Comparison of ENCODE assay signal across 30 cellular contexts in genomic region chr16:59108374-59108773, GRCh38.
"Had no signal": no experiment of that assay in that cellular context is flagged by ENCODE, and none has a peak within 500 bp of the region (broad histone marks: within the 10 kb centered on the region; RNA-seq: fewer than 3 reads in every experiment).

No MANE protein-coding gene starts in this region.

- H3K27ac ChIP-seq: ascending aorta, body of pancreas had no signal

- H3K4me3 Mint-ChIP-seq: activated CD4-positive, alpha-beta memory T cell treated with anti-CD3 and anti-CD28 coated beads for 36 hours; activated CD4-positive, alpha-beta T cell treated with anti-CD3 and anti-CD28 coated beads, Interleukin-2, amount 10 ng/mL, durations not matched to agents 7 days and 5 days; activated naive CD8-positive, alpha-beta T cell treated with anti-CD3 and anti-CD28 coated beads, Interleukin-2, amount 50 U/mL, for 24 hours; activated T-cell treated with anti-CD3 and anti-CD28 coated beads, Interleukin-2, amount 50 U/mL, for 4 hours; T-cell had no signal

- H3K9me3 Mint-ChIP-seq: activated CD4-positive, alpha-beta memory T cell treated with anti-CD3 and anti-CD28 coated beads for 36 hours; activated CD4-positive, alpha-beta T cell treated with anti-CD3 and anti-CD28 coated beads, Interleukin-2, amount 10 ng/mL, durations not matched to agents 7 days and 5 days; activated naive CD4-positive, alpha-beta T cell treated with anti-CD3 and anti-CD28 coated beads, Interleukin-2, amount 50 U/mL, for 72 hours; activated naive CD8-positive, alpha-beta T cell treated with anti-CD3 and anti-CD28 coated beads, Interleukin-2, amount 50 U/mL, for 24 hours had no signal

- H3K9me3 ChIP-seq: ascending aorta, body of pancreas had no signal

- H3K4me1 ChIP-seq: ascending aorta, body of pancreas had no signal

- DNase-seq: activated CD4-positive, alpha-beta memory T cell treated with anti-CD3 and anti-CD28 coated beads for 36 hours; activated CD4-positive, alpha-beta T cell treated with anti-CD3 and anti-CD28 coated beads, Interleukin-2, amount 10 ng/mL, durations not matched to agents 7 days and 5 days; activated CD4-positive, CD25-positive, alpha-beta regulatory T cell; activated CD8-positive, alpha-beta memory T cell treated with anti-CD3 and anti-CD28 coated beads for 24 hours; activated effector memory CD4-positive, alpha-beta T cell treated with anti-CD3 and anti-CD28 coated beads, Interleukin-2, amount 50 U/mL, for 16 hours; activated naive CD4-positive, alpha-beta T cell treated with Interleukin-2 at 50 U/mL for 16 hours; activated naive CD8-positive, alpha-beta T cell treated with anti-CD3 and anti-CD28 coated beads, Interleukin-2, amount 50 U/mL, for 24 hours; activated T-cell treated with anti-CD3 and anti-CD28 coated beads, Interleukin-2, amount 50 U/mL, for 4 hours; amniotic stem cell; body of pancreas; central memory CD4-positive, alpha-beta T cell; Kasumi-1; MV-4-11; NCI-H1092 treated with DMSO at 0.1 percent for 48 hours; NCI-H1436; NCI-H1694 treated with DMSO at 0.1 percent for 48 hours; NCI-H2029 treated with DMSO at 0.1 percent for 48 hours; NCI-H345; NCI-H510A treated with DMSO at 0.1 percent for 48 hours; NCI-H69; PC-3; SHP77 treated with DMSO at 0.1 percent for 48 hours; T-cell; T-helper 2 cell; T1000 had no signal

- H3K27me3 Mint-ChIP-seq: activated CD4-positive, alpha-beta memory T cell treated with anti-CD3 and anti-CD28 coated beads for 36 hours; activated CD4-positive, alpha-beta T cell treated with anti-CD3 and anti-CD28 coated beads, Interleukin-2, amount 10 ng/mL, durations not matched to agents 7 days and 5 days; activated naive CD8-positive, alpha-beta T cell treated with anti-CD3 and anti-CD28 coated beads, Interleukin-2, amount 50 U/mL, for 24 hours; T-cell had no signal

- H3K36me3 ChIP-seq: ascending aorta had no signal

- H3K36me3 Mint-ChIP-seq: activated CD4-positive, alpha-beta memory T cell treated with anti-CD3 and anti-CD28 coated beads for 36 hours; activated naive CD4-positive, alpha-beta T cell treated with anti-CD3 and anti-CD28 coated beads, Interleukin-2, amount 50 U/mL, for 72 hours; T-cell had no signal

- H3K4me1 Mint-ChIP-seq: activated CD4-positive, alpha-beta T cell treated with anti-CD3 and anti-CD28 coated beads, Interleukin-2, amount 10 ng/mL, durations not matched to agents 7 days and 5 days; activated naive CD8-positive, alpha-beta T cell treated with anti-CD3 and anti-CD28 coated beads, Interleukin-2, amount 50 U/mL, for 24 hours; T-cell had no signal

- H3K27me3 ChIP-seq: ascending aorta, body of pancreas had no signal

- ATAC-seq: activated naive CD4-positive, alpha-beta T cell treated with anti-CD3 and anti-CD28 coated beads, Interleukin-2, amount 50 U/mL, for 72 hours; activated naive CD8-positive, alpha-beta T cell treated with anti-CD3 and anti-CD28 coated beads, Interleukin-2, amount 50 U/mL, for 24 hours; activated T-cell treated with anti-CD3 and anti-CD28 coated beads, Interleukin-2, amount 50 U/mL, for 4 hours; body of pancreas; PC-3; T-cell had no signal

- FAIRE-seq: bronchial epithelial cell, RCC 7860, TTC549 had no signal

- H3K27ac Mint-ChIP-seq: activated CD4-positive, alpha-beta memory T cell treated with anti-CD3 and anti-CD28 coated beads for 36 hours; activated CD4-positive, alpha-beta T cell treated with anti-CD3 and anti-CD28 coated beads, Interleukin-2, amount 10 ng/mL, durations not matched to agents 7 days and 5 days; activated naive CD4-positive, alpha-beta T cell treated with anti-CD3 and anti-CD28 coated beads, Interleukin-2, amount 50 U/mL, for 72 hours; activated naive CD8-positive, alpha-beta T cell treated with anti-CD3 and anti-CD28 coated beads, Interleukin-2, amount 50 U/mL, for 24 hours; T-cell had no signal

- H3K4me3 ChIP-seq: ascending aorta, body of pancreas had no signal
